Comparison of ENCODE assay signal across 9 cellular contexts in genomic region chr3:195182470-195182795, GRCh38.
DNase-seq lines count a peak whose midpoint lies in the region; ATAC-seq and TF ChIP-seq lines count a peak whose summit lies in the region.
"Had no signal": no experiment of that assay in that cellular context is flagged by ENCODE, and none has a peak within 500 bp of the region (broad histone marks: within the 10 kb centered on the region; RNA-seq: fewer than 3 reads in every experiment).

No MANE protein-coding gene starts in this region.

- H3K4me3 ChIP-seq in RWPE2 (ENCODE audit: severe bottlenecking) (no peak overlapping the region), fibroblast of lung (replicated peaks in 1 of 4; ENCODE audit: control extremely low read depth in 1 of 4, insufficient read depth in 1 of 4, low read depth in 3 of 4, low read length in 4 of 4) (no peak overlapping the region), skeletal muscle cell (ENCODE audit: low read depth, low read length) (no peak overlapping the region)
- H3K4me3 ChIP-seq: A549 had no signal

- H3K4me3 Mint-ChIP-seq in activated CD4-positive, alpha-beta T cell treated with anti-CD3 and anti-CD28 coated beads for 36 hours: no peak overlapping the region

- peaks cover 3% of the 10 kb centered on the region for H3K79me2 ChIP-seq in fibroblast of lung (ENCODE audit: control insufficient read depth, insufficient read depth, low read length)

- H3K9me3 ChIP-seq in RWPE2 (ENCODE audit: severe bottlenecking) (no peaks in the 10 kb centered on the region), fibroblast of lung (ENCODE audit: control insufficient read depth, insufficient read depth, low read depth, low read length) (no peaks in the 10 kb centered on the region)
- H3K9me3 ChIP-seq: A549 had no signal

- POLR2A ChIA-PET in activated CD4-positive, alpha-beta T cell treated with anti-CD3 and anti-CD28 coated beads for 36 hours (lab: Charles Lee): no interaction called here

- H3K9me3 Mint-ChIP-seq in activated CD4-positive, alpha-beta T cell treated with anti-CD3 and anti-CD28 coated beads for 36 hours (ENCODE audit: low read depth): no peaks in the 10 kb centered on the region

- peak; percentile 73 for ATAC-seq in activated CD4-positive, alpha-beta T cell treated with anti-CD3 and anti-CD28 coated beads for 36 hours
- peak; percentile 60 for ATAC-seq in RWPE2 (ENCODE audit: low read depth)
- ATAC-seq: A549 had no signal

- no peaks in the 10 kb centered on the region for H4K20me1 ChIP-seq in fibroblast of lung (ENCODE audit: control insufficient read depth, extremely low read depth, insufficient read depth, low read length)

- H3K36me3 ChIP-seq in RWPE2 (ENCODE audit: low read depth): no peaks in the 10 kb centered on the region
- H3K36me3 ChIP-seq in fibroblast of lung (ENCODE audit: control insufficient read depth, insufficient read depth, low read length): no peaks in the 10 kb centered on the region

- no peak overlapping the region for H3K9ac ChIP-seq in fibroblast of lung (ENCODE audit: insufficient read depth, low read length)

- no peaks in the 10 kb centered on the region for H3K27me3 Mint-ChIP-seq in activated CD4-positive, alpha-beta T cell treated with anti-CD3 and anti-CD28 coated beads for 36 hours

- H3K27me3 ChIP-seq in RWPE2 (ENCODE audit: insufficient read depth, poor library complexity, severe bottlenecking): no peaks in the 10 kb centered on the region
- no peaks in the 10 kb centered on the region for H3K27me3 ChIP-seq in fibroblast of lung (ENCODE audit: control insufficient read depth, insufficient read depth, low read length)

- CTCF ChIA-PET in activated CD4-positive, alpha-beta T cell treated with anti-CD3 and anti-CD28 coated beads for 36 hours (lab: Charles Lee): interaction anchor here (1.1 to 1.7 kb wide), 2 partner anchors 70 to 89 kb away, joined by 4 read pairs; partner anchors contain the start of gene XXYLT1

- H3K27ac ChIP-seq in RWPE2 (ENCODE audit: poor library complexity, severe bottlenecking) (no peak overlapping the region), fibroblast of lung (ENCODE audit: insufficient read depth, low read length) (no peak overlapping the region)
- H3K27ac ChIP-seq: A549 had no signal

- TF ChIP-seq CTCF in RWPE2 (IDR thresholded peaks at IDR 0.05; ENCODE audit: poor library complexity, severe bottlenecking) (no peak), fibroblast of lung (conservative IDR thresholded peaks at IDR 0.05 in 1 of 2, IDR thresholded peaks at IDR 0.05 in 1 of 2; ENCODE audit: low read depth in 1 of 2, low read length in 2 of 2) (no peak)

- H3K4me2 ChIP-seq in fibroblast of lung (ENCODE audit: extremely low read depth, insufficient read depth, low read length): no peak overlapping the region
- H3K4me2 ChIP-seq: A549 had no signal

- no peak overlapping the region for H2AFZ ChIP-seq in fibroblast of lung (ENCODE audit: low read length)

- H3K27ac Mint-ChIP-seq in activated CD4-positive, alpha-beta T cell treated with anti-CD3 and anti-CD28 coated beads for 36 hours: peak overlapping the region; percentile 57

- peaks cover 35% of the 10 kb centered on the region for H3K4me1 ChIP-seq in RWPE2 (ENCODE audit: insufficient read depth, poor library complexity, severe bottlenecking)
- H3K4me1 ChIP-seq in fibroblast of lung (ENCODE audit: control insufficient read depth, extremely low read depth, insufficient read depth, low read length): peaks cover 13% of the 10 kb centered on the region

- H3K36me3 Mint-ChIP-seq in activated CD4-positive, alpha-beta T cell treated with anti-CD3 and anti-CD28 coated beads for 36 hours (ENCODE audit: low read depth): peaks cover 2% of the 10 kb centered on the region

- intact Hi-C loops in activated CD4-positive, alpha-beta T cell treated with anti-CD3 and anti-CD28 coated beads for 36 hours (cut with DNase I, micrococcal nuclease): loop anchor here (2.0 to 5.0 kb wide), 3 partner anchors 54 to 78 kb away; no protein-coding TSS in a partner anchor

- DNase-seq in activated CD4-positive, alpha-beta T cell treated with anti-CD3 and anti-CD28 coated beads for 36 hours: peak; percentile 38
- DNase-seq in activated CD4-positive, alpha-beta T cell treated with anti-CD3 and anti-CD28 coated beads, Interleukin-2, amount 50 U/mL, for 48 hours: no peak
- DNase-seq in RWPE2 (ENCODE audit: low spot score) (no peak), fibroblast of lung (ENCODE audit: low read depth in 2 of 2) (peak; percentile 74 to 83), skeletal muscle cell (ENCODE audit: low read depth) (peak; percentile 56), globus pallidus (ENCODE audit: low spot score) (no peak), SW 1271 (lab: John Stamatoyannopoulos, UW) (no peak), NCI-H345 treated with DMSO at 0.1 percent for 48 hours (lab: John Stamatoyannopoulos, UW; ENCODE audit: unreplicated experiment) (no peak)

- H3K4me1 Mint-ChIP-seq in activated CD4-positive, alpha-beta T cell treated with anti-CD3 and anti-CD28 coated beads for 36 hours: peaks cover 63% of the 10 kb centered on the region

Comparison
In these comparisons a context has a peak if more than half of its experiments do, and no peak if none do; other contexts are left out.
1. DNase-seq: peak in activated CD4-positive, alpha-beta T cell treated with anti-CD3 and anti-CD28 coated beads for 36 hours (single experiment), fibroblast of lung (2 of 2) and skeletal muscle cell (single experiment); none in activated CD4-positive, alpha-beta T cell treated with anti-CD3 and anti-CD28 coated beads, Interleukin-2, amount 50 U/mL, for 48 hours (0 of 2), RWPE2 (single experiment), globus pallidus (single experiment), SW 1271 (0 of 2) and NCI-H345 treated with DMSO at 0.1 percent for 48 hours (single experiment).